20 cellular contexts compared by ENCODE assay signal in the genomic region with DNA sequence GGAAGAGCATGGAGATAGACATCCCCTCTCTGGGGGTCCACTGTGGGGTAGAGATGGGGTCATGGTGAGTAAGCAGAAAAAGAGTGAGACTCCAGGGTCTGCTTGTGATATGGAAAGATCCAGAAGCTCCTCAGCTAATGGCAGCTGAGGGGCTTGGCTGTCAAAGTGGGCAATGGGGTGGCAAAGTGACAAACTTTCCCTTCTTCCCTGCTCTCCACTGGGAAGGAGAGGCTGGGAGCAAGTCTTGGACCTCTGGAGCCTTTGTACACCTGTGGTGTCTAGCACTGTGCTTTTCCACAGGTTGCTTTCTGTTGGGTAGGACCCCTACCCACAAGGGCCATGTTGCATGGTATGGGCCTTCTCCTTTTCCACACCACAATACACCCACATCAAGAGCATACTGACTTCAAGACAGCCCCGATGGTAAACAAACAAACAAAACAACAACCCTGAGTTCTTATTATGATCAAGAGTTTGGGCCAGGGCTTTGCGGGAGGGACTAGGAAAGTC. TPM values are rescaled to one million over a fixed set of nuclear protein-coding genes. Genes with fewer than 3 reads are reported as not detected.
"Had no signal": no experiment of that assay in that cellular context is flagged by ENCODE, and none has a peak within 500 bp of the region (broad histone marks: within the 10 kb centered on the region; RNA-seq: fewer than 3 reads in every experiment).

No MANE protein-coding gene starts in this region.

- H3K36me3 ChIP-seq: neutrophil, upper lobe of right lung had no signal

- ATAC-seq: activated CD4-positive, alpha-beta T cell treated with anti-CD3 and anti-CD28 coated beads for 36 hours; activated T-cell treated with anti-CD3 and anti-CD28 coated beads, Interleukin-2, amount 50 U/mL, for 4 hours; naive thymus-derived CD4-positive, alpha-beta T cell; right cardiac atrium; stimulated activated naive CD8-positive, alpha-beta T cell treated with anti-CD3 and anti-CD28 coated beads, Interleukin-15, Interleukin-2, amounts not matched to agents 100 U/mL and 50 U/mL, for 24 hours; upper lobe of right lung had no signal

- H3K4me3 ChIP-seq: lung, skin epidermis, upper lobe of right lung had no signal

- H3K4me3 Mint-ChIP-seq: activated CD4-positive, alpha-beta memory T cell treated with anti-CD3 and anti-CD28 coated beads, Interleukin-2, amount 10 ng/mL, durations not matched to agents 7 days and 5 days; activated CD4-positive, alpha-beta T cell treated with anti-CD3 and anti-CD28 coated beads for 36 hours; activated T-cell treated with anti-CD3 and anti-CD28 coated beads, Interleukin-2, amount 50 U/mL, for 4 hours; naive thymus-derived CD4-positive, alpha-beta T cell; T-helper 1 cell treated with Interleukin-12 subunit alpha and Interleukin-12 subunit beta and Interleukin-4 antibody, amounts not matched to agents 30 μg/mL and 1 μg/mL, for 36 hours had no signal

- H3K27ac ChIP-seq: neutrophil, skin epidermis, upper lobe of right lung had no signal

- H3K27ac Mint-ChIP-seq: activated CD4-positive, alpha-beta memory T cell treated with anti-CD3 and anti-CD28 coated beads, Interleukin-2, amount 10 ng/mL, durations not matched to agents 7 days and 5 days; activated CD4-positive, alpha-beta T cell treated with anti-CD3 and anti-CD28 coated beads for 36 hours; naive thymus-derived CD4-positive, alpha-beta T cell; progenitor cell of endocrine pancreas; T-helper 1 cell treated with Interleukin-12 subunit alpha and Interleukin-12 subunit beta and Interleukin-4 antibody, amounts not matched to agents 30 μg/mL and 1 μg/mL, for 36 hours had no signal

- H3K9me3 ChIP-seq: neutrophil, upper lobe of right lung had no signal

- DNase-seq: activated CD4-positive, alpha-beta memory T cell treated with anti-CD3 and anti-CD28 coated beads, Interleukin-2, amount 10 ng/mL, durations not matched to agents 7 days and 5 days; activated CD4-positive, alpha-beta T cell treated with anti-CD3 and anti-CD28 coated beads for 36 hours; activated effector memory CD4-positive, alpha-beta T cell treated with Interleukin-2 at 50 U/mL for 16 hours; activated naive CD4-positive, alpha-beta T cell treated with anti-CD3 and anti-CD28 coated beads, Interleukin-2, amount 50 U/mL, for 16 hours; activated T-cell treated with anti-CD3 and anti-CD28 coated beads, Interleukin-2, amount 50 U/mL, for 4 hours; central memory CD4-positive, alpha-beta T cell; cortex of kidney; effector CD4-positive, alpha-beta T cell; foreskin fibroblast; naive thymus-derived CD4-positive, alpha-beta T cell; right cardiac atrium; stimulated activated CD4-positive, alpha-beta T cell treated with anti-CD3 and anti-CD28 coated beads, Interleukin-4, amount 100 ng/mL, for 4 hours; stimulated activated CD8-positive, alpha-beta memory T cell treated with anti-CD3 and anti-CD28 coated beads, Interleukin-4, amount 100 ng/mL, for 48 hours; stimulated activated naive CD8-positive, alpha-beta T cell treated with anti-CD3 and anti-CD28 coated beads, Interleukin-15, Interleukin-2, amounts not matched to agents 100 U/mL and 50 U/mL, for 24 hours; upper lobe of right lung had no signal

- H3K9me3 Mint-ChIP-seq: activated CD4-positive, alpha-beta memory T cell treated with anti-CD3 and anti-CD28 coated beads, Interleukin-2, amount 10 ng/mL, durations not matched to agents 7 days and 5 days; activated T-cell treated with anti-CD3 and anti-CD28 coated beads, Interleukin-2, amount 50 U/mL, for 4 hours; naive thymus-derived CD4-positive, alpha-beta T cell; T-helper 1 cell treated with Interleukin-12 subunit alpha and Interleukin-12 subunit beta and Interleukin-4 antibody, amounts not matched to agents 30 μg/mL and 1 μg/mL, for 36 hours had no signal

RNA-seq across cellular contexts. Expression of a gene that starts 3.5 kb away (rescaled TPM):
- total RNA-seq: progenitor cell of endocrine pancreas had no signal
